Comparison of ENCODE assay signal across 8 cellular contexts in genomic region chr1:39788758-39789570, GRCh38. TPM values are rescaled to one million over a fixed set of nuclear protein-coding genes. Genes with fewer than 3 reads are reported as not detected.
A peak's percentile ranks its signal among the peaks of the same experiment; 100 is the strongest.
DNase-seq lines count a peak whose midpoint lies in the region; ATAC-seq lines count a peak whose summit lies in the region.

Gene BMP8B, minus strand, starts transcription at chr1:39788865. Its CDS starts 380 bp downstream, at chr1:39788485.

- POLR2A ChIA-PET in activated CD4-positive, alpha-beta T cell treated with anti-CD3 and anti-CD28 coated beads for 36 hours (lab: Charles Lee), result interaction anchor here (0.6 kb wide), 1 partner anchor 54 kb away, joined by 3 read pairs; no protein-coding TSS in a partner anchor

- H3K27ac Mint-ChIP-seq in activated CD4-positive, alpha-beta T cell treated with anti-CD3 and anti-CD28 coated beads for 36 hours, result no peak within 1 kb of the TSS
- peak within 1 kb of the TSS; percentile 90 for H3K27ac Mint-ChIP-seq in stimulated activated memory B cell treated with anti-CD40 and anti-IgM and Interleukin-4, amounts not matched to agents 10 μg/mL and 1 μg/mL and 100 μg/mL, for 72 hours

- H3K9me3 Mint-ChIP-seq in activated CD4-positive, alpha-beta T cell treated with anti-CD3 and anti-CD28 coated beads for 36 hours (ENCODE audit: low read depth), result no peaks in the 10 kb centered on the region
- no peaks in the 10 kb centered on the region for H3K9me3 Mint-ChIP-seq in stimulated activated memory B cell treated with anti-CD40 and anti-IgM and Interleukin-4, amounts not matched to agents 10 μg/mL and 1 μg/mL and 100 μg/mL, for 72 hours

- H3K4me3 Mint-ChIP-seq in activated CD4-positive, alpha-beta T cell treated with anti-CD3 and anti-CD28 coated beads for 36 hours, result peak within 1 kb of the TSS; percentile 66
- H3K4me3 Mint-ChIP-seq in stimulated activated memory B cell treated with anti-CD40 and anti-IgM and Interleukin-4, amounts not matched to agents 10 μg/mL and 1 μg/mL and 100 μg/mL, for 72 hours, result peak within 1 kb of the TSS; percentile 82

- CTCF ChIA-PET in activated CD4-positive, alpha-beta T cell treated with anti-CD3 and anti-CD28 coated beads for 36 hours (lab: Charles Lee), result interaction anchor here (1.1 kb wide), 1 partner anchor 122 kb away, joined by 4 read pairs; no protein-coding TSS in a partner anchor

- peaks cover 29% of the 10 kb centered on the region for H3K27me3 Mint-ChIP-seq in activated CD4-positive, alpha-beta T cell treated with anti-CD3 and anti-CD28 coated beads for 36 hours
- H3K27me3 Mint-ChIP-seq in stimulated activated memory B cell treated with anti-CD40 and anti-IgM and Interleukin-4, amounts not matched to agents 10 μg/mL and 1 μg/mL and 100 μg/mL, for 72 hours, result no peaks in the 10 kb centered on the region

- no peaks in the 10 kb centered on the region for H3K36me3 Mint-ChIP-seq in activated CD4-positive, alpha-beta T cell treated with anti-CD3 and anti-CD28 coated beads for 36 hours (ENCODE audit: low read depth)
- peaks cover 18% of the 10 kb centered on the region for H3K36me3 Mint-ChIP-seq in stimulated activated memory B cell treated with anti-CD40 and anti-IgM and Interleukin-4, amounts not matched to agents 10 μg/mL and 1 μg/mL and 100 μg/mL, for 72 hours

- ATAC-seq in HG02642 (IDR thresholded peaks at IDR 0.05; ENCODE audit: poor library complexity, unreplicated experiment) (peak; percentile 64), HG02970 (IDR thresholded peaks at IDR 0.05; ENCODE audit: low FRiP score, unreplicated experiment) (no peak)
- ATAC-seq in activated CD4-positive, alpha-beta T cell treated with anti-CD3 and anti-CD28 coated beads for 36 hours, result peak; percentile 80
- ATAC-seq in stimulated activated memory B cell treated with anti-CD40 and anti-IgM and Interleukin-4, amounts not matched to agents 10 μg/mL and 1 μg/mL and 100 μg/mL, for 72 hours, result peak; percentile 87

- peaks cover 7% of the 10 kb centered on the region for H3K4me1 Mint-ChIP-seq in activated CD4-positive, alpha-beta T cell treated with anti-CD3 and anti-CD28 coated beads for 36 hours
- peaks cover 52% of the 10 kb centered on the region for H3K4me1 Mint-ChIP-seq in stimulated activated memory B cell treated with anti-CD40 and anti-IgM and Interleukin-4, amounts not matched to agents 10 μg/mL and 1 μg/mL and 100 μg/mL, for 72 hours

- intact Hi-C loops in activated CD4-positive, alpha-beta T cell treated with anti-CD3 and anti-CD28 coated beads for 36 hours (cut with DNase I, micrococcal nuclease), result loop anchor here in 1 of 2 experiments (1.0 kb wide), 1 partner anchor 10 kb away; no protein-coding TSS in a partner anchor

- DNase-seq in ELR (ENCODE audit: low read depth) (peak; percentile 24), NCI-H2196 treated with DMSO at 0.1 percent for 48 hours (lab: John Stamatoyannopoulos, UW; ENCODE audit: unreplicated experiment) (peak; percentile 53), midbrain (lab: John Stamatoyannopoulos, UW) (peak; percentile 53)
- DNase-seq in activated CD4-positive, alpha-beta T cell treated with anti-CD3 and anti-CD28 coated beads for 36 hours, result peak; percentile 59
- peak; percentile 25 for DNase-seq in effector CD4-positive, alpha-beta T cell

RNA-seq across cellular contexts. Expression of gene BMP8B, which starts in this region (rescaled TPM):
- under 1 TPM; 0.21 to 0.28 TPM for total RNA-seq in activated CD4-positive, alpha-beta T cell treated with anti-CD3 and anti-CD28 coated beads for 36 hours

Comparison
In these comparisons a context has a peak if more than half of its experiments do, and no peak if none do; other contexts are left out.
1. Peak in DNase-seq and ATAC-seq in activated CD4-positive, alpha-beta T cell treated with anti-CD3 and anti-CD28 coated beads for 36 hours; RNA of the gene not detected or under 1 TPM.